Comparison of ENCODE assay signal across 8 cellular contexts in genomic region chr16:75464130-75464918, GRCh38. TPM values are rescaled to one million over a fixed set of nuclear protein-coding genes. Genes with fewer than 3 reads are reported as not detected.
A peak's percentile ranks its signal among the peaks of the same experiment; 100 is the strongest.
DNase-seq lines count a peak whose midpoint lies in the region; ATAC-seq and TF ChIP-seq lines count a peak whose summit lies in the region.

Gene TMEM170A, minus strand, starts transcription at chr16:75464689. Its CDS starts 89 bp downstream, at chr16:75464600.

- peaks cover 12% of the 10 kb centered on the region for H3K4me1 ChIP-seq in colonic mucosa

- peak; percentile 100 for TF ChIP-seq CTCF in C4-2B (conservative IDR thresholded peaks at IDR 0.05)
- TF ChIP-seq CTCF in colonic mucosa (IDR thresholded peaks at IDR 0.05), result peak; percentile 100

- intact Hi-C loops in colonic mucosa (cut with DNase I), result loop anchor here (5.0 kb wide), 1 partner anchor 93 kb away; the partner anchor contains the start of gene TMEM231

- peak; percentile 97 for ATAC-seq in GM19324 (IDR thresholded peaks at IDR 0.05; ENCODE audit: low FRiP score, unreplicated experiment)
- ATAC-seq in HG03469 (IDR thresholded peaks at IDR 0.05; ENCODE audit: unreplicated experiment), result peak; percentile 87

- H3K27me3 ChIP-seq in colonic mucosa (no peaks in the 10 kb centered on the region), layer of hippocampus (ENCODE audit: control insufficient read depth, insufficient read depth, low read length) (no peaks in the 10 kb centered on the region)

- DNase-seq in NCI-H526 (lab: John Stamatoyannopoulos, UW) (peak; percentile 89 to 97), colonic mucosa (peak; percentile 100)
- DNase-seq in activated CD4-positive, alpha-beta T cell treated with anti-CD3 and anti-CD28 coated beads for 48 hours, result peak; percentile 100
- peak; percentile 98 to 99 for DNase-seq in stimulated activated CD4-positive, alpha-beta T cell treated with anti-CD3 and anti-CD28 coated beads, Interleukin-1b, Interleukin-23, amount 100 ng/mL, for 4 hours (ENCODE audit: low read depth in 2 of 2)

- H3K9ac ChIP-seq in colonic mucosa (ENCODE audit: low read depth in 2 of 2, low read length in 2 of 2), result peak within 1 kb of the TSS; percentile 74 to 93

- H3K4me3 ChIP-seq in colonic mucosa, result peak within 1 kb of the TSS; percentile 90

- no peaks in the 10 kb centered on the region for H3K36me3 ChIP-seq in colonic mucosa

- H3K27ac ChIP-seq in C4-2B (peak within 1 kb of the TSS; percentile 90), colonic mucosa (peak within 1 kb of the TSS; percentile 97), layer of hippocampus (ENCODE audit: low read depth, low read length) (peak within 1 kb of the TSS; percentile 94)

- H3K9me3 ChIP-seq in colonic mucosa, result no peaks in the 10 kb centered on the region

RNA-seq across cellular contexts. Expression of gene TMEM170A, which starts in this region (rescaled TPM):
- 10 to 100 TPM; 39.7 to 50.9 TPM for total RNA-seq in colonic mucosa

Comparison
In these comparisons a context has a peak if more than half of its experiments do, and no peak if none do; other contexts are left out.
1. Peak in every context shown above with its lines: DNase-seq, ATAC-seq, H3K4me3 ChIP-seq and H3K27ac ChIP-seq.